8 cellular contexts compared by ENCODE assay signal in the genomic region with DNA sequence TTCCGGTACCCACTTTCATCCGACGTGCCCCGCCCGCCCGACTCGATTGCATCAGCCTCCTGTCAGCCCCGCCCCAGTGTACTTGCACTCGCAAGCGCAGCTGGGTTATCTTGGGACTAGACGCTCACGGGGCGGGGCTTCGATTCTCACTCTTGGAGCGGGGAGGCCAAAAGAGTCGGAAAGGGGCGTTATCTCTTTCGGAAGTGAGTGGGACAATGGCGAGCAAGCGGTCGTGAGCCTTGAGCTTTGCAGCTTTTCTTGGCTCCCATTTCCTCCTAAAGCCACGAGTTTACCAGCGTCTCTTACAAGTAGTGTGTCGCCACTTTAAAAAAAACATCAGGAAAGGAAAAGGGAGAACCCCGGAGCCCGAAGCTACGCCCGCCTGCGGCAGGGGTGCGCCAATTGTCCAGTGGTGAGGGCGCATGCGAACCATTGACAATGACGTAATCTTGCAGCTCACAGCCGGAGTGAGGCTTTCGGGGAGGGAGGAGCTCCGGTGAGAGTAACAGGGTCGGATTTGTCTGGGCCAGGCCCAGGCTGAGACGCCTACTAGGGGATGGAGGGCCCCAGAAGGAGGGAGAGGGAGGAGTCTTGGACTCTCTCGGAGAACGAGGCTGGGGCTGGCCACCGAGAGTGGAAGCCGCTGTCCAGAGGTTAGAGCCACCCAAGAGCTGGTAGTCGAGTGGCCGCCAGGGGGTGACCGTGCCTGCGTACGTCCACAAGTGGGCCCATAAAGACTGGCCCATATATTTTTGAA.
DNase-seq lines count a peak whose midpoint lies in the region; ATAC-seq, FAIRE-seq and TF ChIP-seq lines count a peak whose summit lies in the region.

No MANE protein-coding gene starts in this region.

- FAIRE-seq in A204.1 (lab: Jason Lieb, UNC) (peak; percentile 91), TTC549 (lab: Jason Lieb, UNC) (peak; percentile 81)

- DNase-seq in NCI-H2107 (lab: John Stamatoyannopoulos, UW) (peak; percentile 91), iPS DF 19.7 (ENCODE audit: low read depth, low spot score) (peak; percentile 85), sciatic nerve (ENCODE audit: low spot score) (peak; percentile 96)

- H3K36me3 Mint-ChIP-seq in brain = no peaks in the 10 kb centered on the region

- H3K4me1 Mint-ChIP-seq in brain = peaks cover 29% of the 10 kb centered on the region

- ATAC-seq in GM18858 (IDR thresholded peaks at IDR 0.05; ENCODE audit: unreplicated experiment) (peak; percentile 85), HG03066 (IDR thresholded peaks at IDR 0.05; ENCODE audit: low read depth, unreplicated experiment) (peak; percentile 87), sciatic nerve (peak; percentile 98)

- intact Hi-C loops in sciatic nerve (cut with DNase I) = no loop called here

- H3K27ac Mint-ChIP-seq in brain = peak overlapping the region; percentile 99 to 100 (median 99)

- no peaks in the 10 kb centered on the region for H3K27me3 Mint-ChIP-seq in brain

- TF ChIP-seq CTCF in brain (conservative IDR thresholded peaks at IDR 0.05) = peak; percentile 49 to 69

- H3K9me3 Mint-ChIP-seq in brain = peaks cover 9 to 31% (median 12%) of the 10 kb centered on the region in 5 experiments

- peak overlapping the region; percentile 89 to 98 (median 93) for H3K4me3 Mint-ChIP-seq in brain

Comparison
In these comparisons a context has a peak if more than half of its experiments do, and no peak if none do; other contexts are left out.
1. Peak in every context shown above with its lines: DNase-seq and ATAC-seq.